ENCODE assay signal across 8 cellular contexts in genomic region chr4:2811830-2812599, GRCh38. TPM values are rescaled to one million over a fixed set of nuclear protein-coding genes. Genes with fewer than 3 reads are reported as not detected.
DNase-seq lines count a peak whose midpoint lies in the region; ATAC-seq, FAIRE-seq and TF ChIP-seq lines count a peak whose summit lies in the region.

No MANE protein-coding gene starts in this region.

- ATAC-seq in GM21723 (IDR thresholded peaks at IDR 0.05; ENCODE audit: unreplicated experiment) = peak; percentile 59
- peak; percentile 75 for ATAC-seq in left lung

- no peaks in the 10 kb centered on the region for H3K9me3 ChIP-seq in left lung

- TF ChIP-seq CTCF in bronchial epithelial cell (IDR thresholded peaks at IDR 0.05; ENCODE audit: insufficient read depth, low read length, severe bottlenecking) (no peak), left lung (IDR thresholded peaks at IDR 0.05) (no peak)

- intact Hi-C loops in left lung (cut with DNase I) = no loop called here

- no peak for FAIRE-seq in bronchial epithelial cell (lab: Jason Lieb, UNC)

- H3K4me1 ChIP-seq in left lung = peaks cover 24 to 97% of the 10 kb centered on the region in 2 donors

- no peaks in the 10 kb centered on the region for H3K27me3 ChIP-seq in bronchial epithelial cell (ENCODE audit: control insufficient read depth, insufficient read depth, low read length)
- no peaks in the 10 kb centered on the region for H3K27me3 ChIP-seq in left lung

- DNase-seq in ELR (ENCODE audit: low read depth) (peak; percentile 84), Kasumi-1 (lab: John Stamatoyannopoulos, UW) (peak; percentile 91 to 94), T-helper 9 cell (peak; percentile 49), bronchial epithelial cell (ENCODE audit: low read depth) (peak; percentile 30), left lung (peak; percentile 88 to 96), G401 (ENCODE audit: low spot score) (no peak)
- DNase-seq in stimulated activated CD8-positive, alpha-beta memory T cell treated with anti-CD3 and anti-CD28 coated beads, Interleukin-4, amount 100 ng/mL, for 48 hours = peak; percentile 77

- H3K27ac ChIP-seq in left lung = peak overlapping the region; percentile 64 to 92

- H3K36me3 ChIP-seq in bronchial epithelial cell (ENCODE audit: control insufficient read depth, insufficient read depth, low read length) (peaks cover 25% of the 10 kb centered on the region), left lung (peaks cover 0 to 42% of the 10 kb centered on the region in 2 donors)

- in situ Hi-C loops in G401 (cut with HindIII; ENCODE audit: low sequenced_read_pairs) = no loop called here

- H3K4me3 ChIP-seq in bronchial epithelial cell (ENCODE audit: low read depth, low read length) = no peak overlapping the region
- H3K4me3 ChIP-seq in left lung = peak overlapping the region; percentile 27 to 61

RNA-seq across cellular contexts. Expression of gene SH3BP2, which starts 19.1 kb away (rescaled TPM):
- 31.1 and 86.3 TPM in 2 replicates for total RNA-seq in bronchial epithelial cell
- total RNA-seq in left lung = 100 to 1,000 TPM in 1 of 2 donors, 10 to 100 TPM in 1; 58.2 to 113 TPM
- total RNA-seq in G401 (2014; rRNA removed; shearing (Covaris generic)) = 9.0 TPM in 2 replicates

RNA-seq across cellular contexts. Expression of gene ADD1, which starts 31.6 kb away (rescaled TPM):
- total RNA-seq in bronchial epithelial cell (71.9 and 113 TPM in 2 replicates), left lung (100 to 1,000 TPM; 262 to 265 TPM)
- total RNA-seq in G401 (2014; rRNA removed; shearing (Covaris generic)) = 82.3 and 121 TPM in 2 replicates

RNA-seq across cellular contexts. Expression of gene TNIP2, which starts 55.9 kb away (rescaled TPM):
- total RNA-seq in bronchial epithelial cell = 43.4 and 64.5 TPM in 2 replicates
- total RNA-seq in left lung = 10 to 100 TPM; 32.9 to 46.5 TPM
- total RNA-seq in G401 (2014; rRNA removed; shearing (Covaris generic)) = 42.9 and 57.7 TPM in 2 replicates
